22 cellular contexts compared by ENCODE assay signal in the genomic region with DNA sequence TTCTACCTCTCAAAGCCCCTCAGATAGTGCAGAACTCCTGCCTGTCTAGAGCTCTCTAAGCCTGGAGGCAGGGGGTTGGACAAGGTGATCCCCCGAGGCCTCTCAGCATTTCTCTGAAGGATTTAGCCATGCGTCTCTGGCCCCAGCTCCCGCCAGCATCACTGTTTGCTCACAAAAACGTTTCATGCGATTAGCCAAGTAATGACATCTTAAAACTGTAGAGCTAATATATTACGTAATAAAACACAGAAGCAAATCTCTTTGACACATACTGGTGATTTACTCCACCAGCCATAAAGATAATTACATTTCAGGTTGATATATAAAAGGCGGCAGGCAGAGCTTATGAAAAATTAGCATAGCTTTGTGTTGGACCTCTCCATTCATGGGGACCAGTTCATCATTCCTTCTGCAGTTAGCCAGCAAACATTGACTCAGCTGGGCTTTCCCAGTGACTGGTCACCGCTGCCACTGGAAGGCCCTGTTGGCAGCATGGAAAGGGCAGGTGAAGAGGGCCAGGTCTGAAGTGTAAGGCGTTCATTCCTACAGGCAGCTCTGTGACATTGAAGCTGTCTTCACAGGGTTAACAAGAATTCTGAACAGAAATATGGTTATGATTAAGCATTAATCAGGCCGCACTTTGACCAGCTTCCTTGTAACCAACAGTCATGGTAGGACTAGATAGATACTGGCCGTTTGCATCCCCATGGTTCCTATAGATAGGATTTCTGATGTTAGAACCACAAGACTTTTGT.
A peak's percentile ranks its signal among the peaks of the same experiment; 100 is the strongest.
DNase-seq lines count a peak whose midpoint lies in the region; ATAC-seq and TF ChIP-seq lines count a peak whose summit lies in the region.
"Had no signal": no experiment of that assay in that cellular context is flagged by ENCODE, and none has a peak within 500 bp of the region (broad histone marks: within the 10 kb centered on the region; RNA-seq: fewer than 3 reads in every experiment).

No MANE protein-coding gene starts in this region.

- ATAC-seq in HG03025 (IDR thresholded peaks at IDR 0.05; ENCODE audit: low FRiP score, unreplicated experiment) = no peak
- ATAC-seq in GM18502 (IDR thresholded peaks at IDR 0.05; ENCODE audit: poor library complexity, unreplicated experiment) = no peak
- ATAC-seq: lower lobe of right lung; stimulated activated naive B cell treated with anti-CD40 and anti-IgM and Interleukin-4, amounts not matched to agents 10 μg/mL and 1 μg/mL and 100 μg/mL, for 72 hours had no signal

- H3K27ac ChIP-seq in BLaER1 (no peak overlapping the region), endodermal cell (ENCODE audit: low read depth, low read length) (no peak overlapping the region), H9 (ENCODE audit: insufficient read length, low read depth, low read length) (no peak overlapping the region)
- H3K27ac ChIP-seq: C4-2B, lower lobe of right lung, skin epidermis, testis, uterus had no signal

- H3T11ph ChIP-seq in H9 (ENCODE audit: low read length) = no peak overlapping the region

- no peak overlapping the region for H2AFZ ChIP-seq in H9 (ENCODE audit: low read length)

- H3K9ac ChIP-seq in BLaER1 (no peak overlapping the region), endodermal cell (ENCODE audit: extremely low read depth, low read length, poor library complexity, severe bottlenecking) (no peak overlapping the region), H9 (ENCODE audit: extremely low read depth, insufficient read length, low read length) (no peak overlapping the region)

- H3K9me3 Mint-ChIP-seq in endodermal cell (peaks cover 23% of the 10 kb centered on the region), H9 (peaks cover 12 to 20% of the 10 kb centered on the region in 2 experiments)
- H3K9me3 Mint-ChIP-seq: activated T-helper 1 cell treated with anti-CD3 and anti-CD28 coated beads, Interleukin-12 subunit alpha, Interleukin-12 subunit beta, Interleukin-2, Interleukin-4 antibody, amounts not matched to agents 30 ng/mL and 10 ng/mL and 1 ng/mL, durations not matched to agents 14 hours and 24 hours and 36 hours had no signal

- H4K5ac ChIP-seq in H9 (ENCODE audit: insufficient read length, low read depth, low read length) = no peak overlapping the region

- H2BK15ac ChIP-seq in H9 (ENCODE audit: low read depth, low read length) = no peak overlapping the region

- no peak overlapping the region for H2BK20ac ChIP-seq in H9 (ENCODE audit: low read depth, low read length, poor library complexity, severe bottlenecking)

- H3K23me2 ChIP-seq in H9 (ENCODE audit: insufficient read length, low read depth, low read length, poor library complexity, severe bottlenecking) = no peaks in the 10 kb centered on the region

- H3K4me1 ChIP-seq in BLaER1 = peaks cover 41% of the 10 kb centered on the region
- no peaks in the 10 kb centered on the region for H3K4me1 ChIP-seq in endodermal cell (ENCODE audit: control insufficient read depth, insufficient read depth, low read length)
- no peaks in the 10 kb centered on the region for H3K4me1 ChIP-seq in H9 (ENCODE audit: insufficient read depth, low read length)
- H3K4me1 ChIP-seq: lower lobe of right lung, testis, uterus had no signal

- WGBS in endodermal cell (ENCODE audit: insufficient coverage in 1 of 2, insufficient read length in 1 of 2), 2 experiments = 93 to 95% methylated on average over 11 of the region's 11 CpGs
- no CpG with 5 or more reads among the region's 11 CpGs for WGBS in H9 (ENCODE audit: extremely low coverage, insufficient read length, low lambda C conversion rate)

- H3K18ac ChIP-seq in H9 (ENCODE audit: insufficient read length, low read depth, low read length) = no peak overlapping the region

- H4K8ac ChIP-seq in H9 (replicated peaks; ENCODE audit: insufficient read length, low read depth, low read length) = no peak overlapping the region

- H3K4me3 ChIP-seq in BLaER1 (no peak overlapping the region), endodermal cell (ENCODE audit: low read length) (no peak overlapping the region)
- H3K4me3 ChIP-seq: lower lobe of right lung, skin epidermis, testis, uterus had no signal

- H3K4me3 Mint-ChIP-seq in endodermal cell = no peak overlapping the region
- no peak overlapping the region for H3K4me3 Mint-ChIP-seq in H9
- H3K4me3 Mint-ChIP-seq: activated naive CD8-positive, alpha-beta T cell; activated T-helper 1 cell treated with anti-CD3 and anti-CD28 coated beads, Interleukin-12 subunit alpha, Interleukin-12 subunit beta, Interleukin-2, Interleukin-4 antibody, amounts not matched to agents 30 ng/mL and 10 ng/mL and 1 ng/mL, durations not matched to agents 14 hours and 24 hours and 36 hours; stimulated activated naive B cell treated with anti-CD40 and anti-IgM and Interleukin-4, amounts not matched to agents 10 μg/mL and 1 μg/mL and 100 μg/mL, for 72 hours had no signal

- H3K14ac ChIP-seq in H9 (ENCODE audit: insufficient read depth, low read length) = no peak overlapping the region

- H2BK120ac ChIP-seq in H9 (ENCODE audit: low read depth, low read length, poor library complexity, severe bottlenecking) = no peak overlapping the region

- H3K36me3 Mint-ChIP-seq in endodermal cell (ENCODE audit: low read depth) = no peaks in the 10 kb centered on the region
- peaks cover 10 to 17% (median 11%) of the 10 kb centered on the region in 3 experiments; a peak in 6 of 7 replicates for H3K36me3 Mint-ChIP-seq in H9 (ENCODE audit: insufficient read depth in 1 of 3, low read depth in 3 of 3)
- H3K36me3 Mint-ChIP-seq: activated naive CD8-positive, alpha-beta T cell; stimulated activated naive B cell treated with anti-CD40 and anti-IgM and Interleukin-4, amounts not matched to agents 10 μg/mL and 1 μg/mL and 100 μg/mL, for 72 hours had no signal

- H3K36me3 ChIP-seq in BLaER1 = no peaks in the 10 kb centered on the region
- H3K36me3 ChIP-seq in endodermal cell (ENCODE audit: control insufficient read depth, insufficient read depth, low read length) = no peaks in the 10 kb centered on the region
- H3K36me3 ChIP-seq: lower lobe of right lung, uterus had no signal

- no peak overlapping the region for H3K4ac ChIP-seq in H9 (ENCODE audit: low read depth, low read length)

- H3K27me3 ChIP-seq in BLaER1 (no peaks in the 10 kb centered on the region), endodermal cell (ENCODE audit: control insufficient read depth, insufficient read depth, low read length, poor library complexity, severe bottlenecking) (no peaks in the 10 kb centered on the region), H9 (ENCODE audit: insufficient read depth, low read length) (no peaks in the 10 kb centered on the region)
- H3K27me3 ChIP-seq: testis, uterus had no signal

- H2BK12ac ChIP-seq in H9 (ENCODE audit: insufficient read length, low read depth, low read length) = no peak overlapping the region

- H3K4me1 Mint-ChIP-seq in endodermal cell (no peaks in the 10 kb centered on the region), H9 (peaks cover 8 to 16% of the 10 kb centered on the region in 2 experiments; a peak in 3 of 4 replicates)

- H3K79me2 ChIP-seq in H9 (ENCODE audit: insufficient read depth, low read length) = no peaks in the 10 kb centered on the region

- TF ChIP-seq CTCF in endodermal cell (conservative IDR thresholded peaks at IDR 0.05) (no peak), H9 (conservative IDR thresholded peaks at IDR 0.05) (no peak)

- H3K56ac ChIP-seq in H9 (ENCODE audit: insufficient read length, low read depth, low read length) = no peak overlapping the region

- DNase-seq in MV-4-11 (lab: John Stamatoyannopoulos, UW) (peak; percentile 49), OCI-M1 (lab: John Stamatoyannopoulos, UW) (peak; percentile 69), endodermal cell (peak; percentile 11), H9 (no peak), SW 1271 (lab: John Stamatoyannopoulos, UW) (no peak)
- DNase-seq: activated CD4-positive, alpha-beta T cell treated with anti-CD3 and anti-CD28 coated beads for 4 hours; kidney; lower lobe of right lung; NCI-H187; NCI-H226; Right ventricle myocardium superior; stimulated activated CD4-positive, alpha-beta T cell treated with anti-CD3 and anti-CD28 coated beads, Interleukin-2, amount 100 ng/mL, for 24 hours; stimulated activated naive B cell treated with anti-CD40 and anti-IgM and Interleukin-4, amounts not matched to agents 10 μg/mL and 1 μg/mL and 100 μg/mL, for 72 hours; testis; uterus had no signal

- peaks cover 20% of the 10 kb centered on the region for H3K27me3 Mint-ChIP-seq in endodermal cell (ENCODE audit: insufficient read depth)
- peaks cover 11% of the 10 kb centered on the region for H3K27me3 Mint-ChIP-seq in H9 (ENCODE audit: low read depth)

- H4K20me1 ChIP-seq in BLaER1 = no peaks in the 10 kb centered on the region
- no peaks in the 10 kb centered on the region for H4K20me1 ChIP-seq in H9 (ENCODE audit: control insufficient read depth, insufficient read depth, insufficient read length)

- no peak overlapping the region for H2AK5ac ChIP-seq in H9 (ENCODE audit: insufficient read length, low read length)

- H3K4me2 ChIP-seq in BLaER1 = 0 out of 2 replicates have a peak overlapping the region, but pooled peaks have one; percentile 18
- H3K4me2 ChIP-seq in H9 (ENCODE audit: insufficient read depth, insufficient read length, low read length) = no peak overlapping the region

- peaks cover 9% of the 10 kb centered on the region for H3K9me3 ChIP-seq in BLaER1
- peaks cover 8% of the 10 kb centered on the region for H3K9me3 ChIP-seq in endodermal cell (ENCODE audit: control insufficient read depth, low read length)
- H3K9me3 ChIP-seq in H9 (ENCODE audit: control insufficient read depth, low read depth, low read length) = peaks cover 6% of the 10 kb centered on the region
- H3K9me3 ChIP-seq: testis, uterus had no signal

- no peaks in the 10 kb centered on the region for H3K79me1 ChIP-seq in H9 (ENCODE audit: insufficient read depth, low read depth, low read length, poor library complexity, severe bottlenecking)

- H2BK5ac ChIP-seq in H9 (ENCODE audit: insufficient read length, low read length) = no peak overlapping the region

- H3K23ac ChIP-seq in H9 (ENCODE audit: insufficient read length, low read depth, low read length) = no peak overlapping the region

- H3K27ac Mint-ChIP-seq in endodermal cell (no peak overlapping the region), H9 (no peak overlapping the region)
- H3K27ac Mint-ChIP-seq: activated naive CD8-positive, alpha-beta T cell; activated T-helper 1 cell treated with anti-CD3 and anti-CD28 coated beads, Interleukin-12 subunit alpha, Interleukin-12 subunit beta, Interleukin-2, Interleukin-4 antibody, amounts not matched to agents 30 ng/mL and 10 ng/mL and 1 ng/mL, durations not matched to agents 14 hours and 24 hours and 36 hours; stimulated activated naive B cell treated with anti-CD40 and anti-IgM and Interleukin-4, amounts not matched to agents 10 μg/mL and 1 μg/mL and 100 μg/mL, for 72 hours had no signal

- H4K91ac ChIP-seq in H9 (ENCODE audit: insufficient read length, low read depth, low read length) = no peak overlapping the region

Comparison
In these comparisons a context has a peak if more than half of its experiments do, and no peak if none do; other contexts are left out.
1. DNase-seq: peak in MV-4-11 (single experiment), OCI-M1 (single experiment) and endodermal cell (single experiment); none in H9 (single experiment) and SW 1271 (0 of 2).